1 cellular context compared by ENCODE assay signal in genomic region chr2:208751663-208752415, GRCh38.
TF ChIP-seq lines count a peak whose summit lies in the region.
"Not testable (repeated sequence)": the region's sequence is repeated elsewhere in the genome, so short reads cannot be mapped to it uniquely, and the experiment has no call there.

No MANE protein-coding gene starts in this region.

TF ChIP-seq in HepG2, 621 proteins besides CTCF, POLR2A, EP300 and RAD21 (continued from another document):
- TF ChIP-seq, protein P1, sequence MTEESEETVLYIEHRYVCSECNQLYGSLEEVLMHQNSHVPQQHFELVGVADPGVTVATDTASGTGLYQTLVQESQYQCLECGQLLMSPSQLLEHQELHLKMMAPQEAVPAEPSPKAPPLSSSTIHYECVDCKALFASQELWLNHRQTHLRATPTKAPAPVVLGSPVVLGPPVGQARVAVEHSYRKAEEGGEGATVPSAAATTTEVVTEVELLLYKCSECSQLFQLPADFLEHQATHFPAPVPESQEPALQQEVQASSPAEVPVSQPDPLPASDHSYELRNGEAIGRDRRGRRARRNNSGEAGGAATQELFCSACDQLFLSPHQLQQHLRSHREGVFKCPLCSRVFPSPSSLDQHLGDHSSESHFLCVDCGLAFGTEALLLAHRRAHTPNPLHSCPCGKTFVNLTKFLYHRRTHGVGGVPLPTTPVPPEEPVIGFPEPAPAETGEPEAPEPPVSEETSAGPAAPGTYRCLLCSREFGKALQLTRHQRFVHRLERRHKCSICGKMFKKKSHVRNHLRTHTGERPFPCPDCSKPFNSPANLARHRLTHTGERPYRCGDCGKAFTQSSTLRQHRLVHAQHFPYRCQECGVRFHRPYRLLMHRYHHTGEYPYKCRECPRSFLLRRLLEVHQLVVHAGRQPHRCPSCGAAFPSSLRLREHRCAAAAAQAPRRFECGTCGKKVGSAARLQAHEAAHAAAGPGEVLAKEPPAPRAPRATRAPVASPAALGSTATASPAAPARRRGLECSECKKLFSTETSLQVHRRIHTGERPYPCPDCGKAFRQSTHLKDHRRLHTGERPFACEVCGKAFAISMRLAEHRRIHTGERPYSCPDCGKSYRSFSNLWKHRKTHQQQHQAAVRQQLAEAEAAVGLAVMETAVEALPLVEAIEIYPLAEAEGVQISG (CRISPR knock-in tag; IDR thresholded peaks at IDR 0.05): 0 out of 2 replicates have a peak, but pooled peaks have one; percentile 26
- TF ChIP-seq FOXA3 (CRISPR knock-in tag; IDR thresholded peaks at IDR 0.05) (peak; percentile 77), GATAD2A (CRISPR knock-in tag; IDR thresholded peaks at IDR 0.05) (peak; percentile 35; the same call in 1 of the 2 replicates), SP5 (CRISPR knock-in tag; IDR thresholded peaks at IDR 0.05; ENCODE audit: borderline replicate concordance, low read depth) (peak; percentile 31; the same call in 1 of the 2 replicates), HOXA3 (CRISPR knock-in tag; IDR thresholded peaks at IDR 0.05) (peak; percentile 44; the same call in 1 of the 2 replicates), FOXA1 (CRISPR knock-in tag; IDR thresholded peaks at IDR 0.05) (peak; percentile 90), YY1 (IDR thresholded peaks at IDR 0.05; ENCODE audit: insufficient read depth, insufficient replicate concordance, low read depth, low read length) (peak; percentile 56), ZMYM4 (CRISPR knock-in tag; IDR thresholded peaks at IDR 0.05) (peak; percentile 33; the same call in 1 of the 2 replicates), HNF4A (CRISPR knock-in tag; IDR thresholded peaks at IDR 0.05) (peak; percentile 35; the same call in 1 of the 2 replicates), PAXIP1 (CRISPR knock-in tag; conservative IDR thresholded peaks at IDR 0.05) (0 out of 2 replicates have a peak, but pooled peaks have one; percentile 22)
- TF ChIP-seq, protein P2, sequence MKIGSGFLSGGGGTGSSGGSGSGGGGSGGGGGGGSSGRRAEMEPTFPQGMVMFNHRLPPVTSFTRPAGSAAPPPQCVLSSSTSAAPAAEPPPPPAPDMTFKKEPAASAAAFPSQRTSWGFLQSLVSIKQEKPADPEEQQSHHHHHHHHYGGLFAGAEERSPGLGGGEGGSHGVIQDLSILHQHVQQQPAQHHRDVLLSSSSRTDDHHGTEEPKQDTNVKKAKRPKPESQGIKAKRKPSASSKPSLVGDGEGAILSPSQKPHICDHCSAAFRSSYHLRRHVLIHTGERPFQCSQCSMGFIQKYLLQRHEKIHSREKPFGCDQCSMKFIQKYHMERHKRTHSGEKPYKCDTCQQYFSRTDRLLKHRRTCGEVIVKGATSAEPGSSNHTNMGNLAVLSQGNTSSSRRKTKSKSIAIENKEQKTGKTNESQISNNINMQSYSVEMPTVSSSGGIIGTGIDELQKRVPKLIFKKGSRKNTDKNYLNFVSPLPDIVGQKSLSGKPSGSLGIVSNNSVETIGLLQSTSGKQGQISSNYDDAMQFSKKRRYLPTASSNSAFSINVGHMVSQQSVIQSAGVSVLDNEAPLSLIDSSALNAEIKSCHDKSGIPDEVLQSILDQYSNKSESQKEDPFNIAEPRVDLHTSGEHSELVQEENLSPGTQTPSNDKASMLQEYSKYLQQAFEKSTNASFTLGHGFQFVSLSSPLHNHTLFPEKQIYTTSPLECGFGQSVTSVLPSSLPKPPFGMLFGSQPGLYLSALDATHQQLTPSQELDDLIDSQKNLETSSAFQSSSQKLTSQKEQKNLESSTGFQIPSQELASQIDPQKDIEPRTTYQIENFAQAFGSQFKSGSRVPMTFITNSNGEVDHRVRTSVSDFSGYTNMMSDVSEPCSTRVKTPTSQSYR (CRISPR knock-in tag; IDR thresholded peaks at IDR 0.05; ENCODE audit: borderline replicate concordance): peak; percentile 94
- TF ChIP-seq FOXA1 (IDR thresholded peaks at IDR 0.05): not testable (repeated sequence)
